In the genomic region with DNA sequence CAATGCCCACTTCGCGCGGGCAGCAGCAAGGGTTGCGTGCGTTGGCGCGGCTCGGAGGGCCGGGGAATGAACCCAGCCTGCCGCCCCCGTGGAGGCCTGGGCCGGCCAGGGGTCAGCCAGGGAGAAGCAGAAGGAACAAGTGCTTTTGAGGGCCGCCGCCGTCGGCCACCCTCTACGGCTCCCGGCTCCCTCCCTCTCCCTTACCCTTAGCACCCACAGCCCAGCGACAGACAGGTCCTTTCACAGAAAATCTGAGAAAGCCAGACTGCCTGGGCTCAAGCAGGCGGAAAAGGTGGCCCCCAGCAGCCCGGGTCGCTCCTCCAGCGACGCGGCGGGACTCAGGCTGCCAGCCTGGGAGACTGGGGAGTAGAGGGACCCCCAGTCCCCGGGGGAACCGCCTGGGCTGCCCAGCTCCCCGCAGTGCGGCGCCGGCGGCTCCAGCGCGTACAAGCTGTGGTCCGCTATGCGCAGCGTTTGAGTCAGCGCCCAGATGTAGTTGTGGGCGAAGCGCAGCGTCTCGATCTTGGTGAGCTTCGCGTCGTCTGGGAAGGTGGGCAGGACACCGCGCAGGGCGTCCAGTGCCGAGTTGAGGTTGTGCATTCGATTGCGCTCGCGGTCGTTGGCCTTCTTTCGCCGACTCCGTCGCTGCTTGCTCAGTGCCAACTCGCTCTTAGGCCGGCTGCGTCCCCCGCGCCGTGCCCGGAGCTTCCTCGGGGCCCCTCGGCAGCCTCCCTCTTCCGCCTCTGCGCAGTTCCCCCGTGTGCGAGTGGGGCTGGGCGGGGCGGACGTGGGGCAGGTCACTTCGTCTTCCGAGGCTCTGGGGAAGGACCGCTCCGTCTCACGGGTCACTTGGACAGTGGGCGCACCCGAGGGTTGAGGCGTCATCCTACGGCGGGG, we compare ENCODE assay signal across 10 cellular contexts. TPM values are rescaled to one million over a fixed set of nuclear protein-coding genes. Genes with fewer than 3 reads are reported as not detected.
DNase-seq lines count a peak whose midpoint lies in the region; ATAC-seq and TF ChIP-seq lines count a peak whose summit lies in the region.
"Had no signal": no experiment of that assay in that cellular context is flagged by ENCODE, and none has a peak within 500 bp of the region (broad histone marks: within the 10 kb centered on the region; RNA-seq: fewer than 3 reads in every experiment).

No MANE protein-coding gene starts in this region.

- H4K20me1 ChIP-seq in BLaER1, result peaks cover 73% of the 10 kb centered on the region

- H3K4me1 Mint-ChIP-seq in brain, result peaks cover 31% of the 10 kb centered on the region
- H3K4me1 Mint-ChIP-seq in naive thymus-derived CD8-positive, alpha-beta T cell, result peaks cover 17 to 42% (median 34%) of the 10 kb centered on the region in 4 donors

- H3K27ac ChIP-seq in BLaER1, result no peak overlapping the region
- H3K27ac ChIP-seq in HUES64 (ENCODE audit: low read depth, low read length), result no peak overlapping the region

- peak; percentile 52 to 67 for ATAC-seq in naive thymus-derived CD8-positive, alpha-beta T cell
- ATAC-seq in GM18868 (IDR thresholded peaks at IDR 0.05; ENCODE audit: unreplicated experiment) (no peak), GM18498 (IDR thresholded peaks at IDR 0.05; ENCODE audit: unreplicated experiment) (no peak), omental fat pad (ENCODE audit: low FRiP score) (no peak)

- H3K36me3 Mint-ChIP-seq in brain, result no peaks in the 10 kb centered on the region
- H3K36me3 Mint-ChIP-seq in naive thymus-derived CD8-positive, alpha-beta T cell, result peaks cover 0 to 5% (median 0%) of the 10 kb centered on the region in 3 donors

- peaks cover 0 to 9% (median 0%) of the 10 kb centered on the region in 5 experiments for H3K9me3 Mint-ChIP-seq in brain
- peaks cover 0 to 10% (median 1%) of the 10 kb centered on the region in 9 donors for H3K9me3 Mint-ChIP-seq in naive thymus-derived CD8-positive, alpha-beta T cell

- H3K9ac ChIP-seq in BLaER1 (0 out of 2 replicates have a peak overlapping the region, but pooled peaks have one; percentile 0), HUES64 (ENCODE audit: low read depth, low read length) (no peak overlapping the region)

- peaks cover 38% of the 10 kb centered on the region for H3K4me1 ChIP-seq in BLaER1
- peaks cover 57% of the 10 kb centered on the region for H3K4me1 ChIP-seq in HUES64 (ENCODE audit: insufficient read depth, low read length)

- H3K27me3 Mint-ChIP-seq in brain, result peaks cover 98% of the 10 kb centered on the region
- peaks cover 44 to 84% (median 63%) of the 10 kb centered on the region in 5 donors for H3K27me3 Mint-ChIP-seq in naive thymus-derived CD8-positive, alpha-beta T cell

- WGBS in HUES64, result under 1% methylated on average over 85 of the region's 85 CpGs

- POLR2A ChIA-PET in naive thymus-derived CD8-positive, alpha-beta T cell (lab: Charles Lee), result no interaction called here

- peak overlapping the region; percentile 69 to 80 (median 78) for H3K4me3 Mint-ChIP-seq in brain
- H3K4me3 Mint-ChIP-seq in naive thymus-derived CD8-positive, alpha-beta T cell, result peak overlapping the region; percentile 76 to 93 (median 83)

- H3K36me3 ChIP-seq in BLaER1 (no peaks in the 10 kb centered on the region), HUES64 (ENCODE audit: insufficient read depth, low read length) (no peaks in the 10 kb centered on the region)

- H3K4me2 ChIP-seq in BLaER1, result peak overlapping the region; percentile 98

- TF ChIP-seq CTCF in brain (conservative IDR thresholded peaks at IDR 0.05), result no peak
- no peak for TF ChIP-seq CTCF in omental fat pad (IDR thresholded peaks at IDR 0.05)

- H3K4me3 ChIP-seq in BLaER1 (peak overlapping the region; percentile 64), HUES64 (ENCODE audit: low read length) (peak overlapping the region; percentile 33)

- peak in 1 of 10 donors; percentile 14 for DNase-seq in naive thymus-derived CD8-positive, alpha-beta T cell
- DNase-seq in hippocampal formation (lab: John Stamatoyannopoulos, UW), result no peak
- DNase-seq in omental fat pad (ENCODE audit: low spot score), result no peak
- DNase-seq: GDM1 had no signal

- peaks cover 96% of the 10 kb centered on the region for H3K27me3 ChIP-seq in BLaER1
- H3K27me3 ChIP-seq in HUES64 (ENCODE audit: insufficient read depth, low read length), result peaks cover 100% of the 10 kb centered on the region

- H3K27ac Mint-ChIP-seq in brain, result no peak overlapping the region
- H3K27ac Mint-ChIP-seq in naive thymus-derived CD8-positive, alpha-beta T cell, result peak overlapping the region in 1 of 10 donors; percentile 5

- H3K9me3 ChIP-seq in BLaER1, result peaks cover 5% of the 10 kb centered on the region; the same call in 1 of the 2 replicates
- no peaks in the 10 kb centered on the region for H3K9me3 ChIP-seq in HUES64 (ENCODE audit: insufficient read depth, low read depth, low read length)

RNA-seq across cellular contexts. Expression of a gene that starts 0.8 kb away (rescaled TPM):
- polyA plus RNA-seq in HUES64 (2013, experiment 1 of 2), result not detected
- polyA plus RNA-seq in HUES64 (2013, experiment 2 of 2), result not detected
- not detected for polyA plus RNA-seq in brain (ENCODE audit: insufficient read depth, low read depth, low replicate concordance)
- not detected for total RNA-seq in naive thymus-derived CD8-positive, alpha-beta T cell
- polyA plus RNA-seq in naive thymus-derived CD8-positive, alpha-beta T cell, result under 1 TPM in 1 of 3 donors, not detected in 2; 0.28 TPM
- 1 to 10 TPM in 1 of 4 donors, under 1 TPM in 1, not detected in 2; 0.60 to 1.1 TPM for total RNA-seq in omental fat pad
- total RNA-seq: renal cortical epithelial cell had no signal

RNA-seq across cellular contexts. Expression of a gene that starts 57.6 kb away (rescaled TPM):
- polyA plus RNA-seq in HUES64 (2013, experiment 1 of 2), result 10.6 TPM
- polyA plus RNA-seq in HUES64 (2013, experiment 2 of 2), result 14.2 TPM
- 33.9 TPM for polyA plus RNA-seq in brain (ENCODE audit: insufficient read depth, low read depth, low replicate concordance)
- total RNA-seq in naive thymus-derived CD8-positive, alpha-beta T cell, result 10 to 100 TPM; 11.2 to 15.2 TPM
- polyA plus RNA-seq in naive thymus-derived CD8-positive, alpha-beta T cell, result 10 to 100 TPM; 12.3 to 18.5 (median 16.0) TPM
- total RNA-seq in omental fat pad, result 1 to 10 TPM in 3 of 4 donors, under 1 TPM in 1; 0.84 to 2.3 (median 1.8) TPM

Comparison
In these comparisons a context has a peak if more than half of its experiments do, and no peak if none do; other contexts are left out.
1. ATAC-seq: peak in naive thymus-derived CD8-positive, alpha-beta T cell (2 of 2); none in GM18868 (single experiment), GM18498 (single experiment) and omental fat pad (single experiment).